Comparison of ENCODE assay signal across 18 cellular contexts in genomic region chr15:59153466-59153865, GRCh38. TPM values are rescaled to one million over a fixed set of nuclear protein-coding genes. Genes with fewer than 3 reads are reported as not detected.
DNase-seq lines count a peak whose midpoint lies in the region; ATAC-seq and TF ChIP-seq lines count a peak whose summit lies in the region.
"Had no signal": no experiment of that assay in that cellular context is flagged by ENCODE, and none has a peak within 500 bp of the region (broad histone marks: within the 10 kb centered on the region; RNA-seq: fewer than 3 reads in every experiment).

No MANE protein-coding gene starts in this region.

- H3K27ac ChIP-seq in C4-2B (peak overlapping the region; percentile 32), dorsolateral prefrontal cortex (peak overlapping the region in 47 of 59 donors; percentile 1 to 90 (median 56)), substantia nigra (ENCODE audit: low read depth, low read length, poor library complexity, severe bottlenecking) (peak overlapping the region; percentile 41)

- no peak for TF ChIP-seq CTCF in C4-2B (conservative IDR thresholded peaks at IDR 0.05)
- no peak for TF ChIP-seq CTCF in dorsolateral prefrontal cortex (IDR thresholded peaks at IDR 0.05 in 54 of 56, conservative IDR thresholded peaks at IDR 0.05 in 2 of 56; ENCODE audit: low read depth in 1 of 56, partially characterized antibody in 56 of 56)
- no peak for TF ChIP-seq CTCF in natural killer cell (IDR thresholded peaks at IDR 0.05)

- H3K4me3 Mint-ChIP-seq in T-helper 17 cell (no peak overlapping the region), natural killer cell (no peak overlapping the region)
- H3K4me3 Mint-ChIP-seq: CD4-positive, CD25-positive, alpha-beta regulatory T cell; CD8-positive, alpha-beta T cell; HFFc6 had no signal

- no peaks in the 10 kb centered on the region for H3K27me3 ChIP-seq in dorsolateral prefrontal cortex

- H3K27ac Mint-ChIP-seq in T-helper 17 cell, result peak overlapping the region; percentile 9
- no peak overlapping the region for H3K27ac Mint-ChIP-seq in natural killer cell
- H3K27ac Mint-ChIP-seq: CD8-positive, alpha-beta T cell; HFFc6 had no signal

- H3K4me3 ChIP-seq in dorsolateral prefrontal cortex, result no peak overlapping the region
- H3K4me3 ChIP-seq: HAP-1 had no signal

- ATAC-seq in T-helper 17 cell, result no peak
- ATAC-seq in natural killer cell, result no peak
- ATAC-seq: CD8-positive, alpha-beta T cell had no signal

- H3K4me1 Mint-ChIP-seq in T-helper 17 cell (no peaks in the 10 kb centered on the region), natural killer cell (no peaks in the 10 kb centered on the region)
- H3K4me1 Mint-ChIP-seq: CD4-positive, CD25-positive, alpha-beta regulatory T cell had no signal

- intact Hi-C loops in dorsolateral prefrontal cortex (cut with DNase I) (no loop called here), natural killer cell (cut with micrococcal nuclease) (no loop called here)

- H3K9me3 ChIP-seq in T-helper 17 cell (ENCODE audit: control insufficient read depth, low read length, poor library complexity, severe bottlenecking), result no peaks in the 10 kb centered on the region
- H3K9me3 ChIP-seq: Caco-2, HAP-1 had no signal

- DNase-seq in T-helper 17 cell (no peak), dorsolateral prefrontal cortex (no peak), substantia nigra (lab: John Stamatoyannopoulos, UW) (no peak), natural killer cell (no peak), 8988T (no peak)
- DNase-seq in activated naive CD4-positive, alpha-beta T cell treated with anti-CD3 and anti-CD28 coated beads, Interleukin-2, amount 50 U/mL, for 16 hours, result no peak
- DNase-seq: C1 segment of cervical spinal cord; Caco-2; CD4-positive, CD25-positive, alpha-beta regulatory T cell; CD8-positive, alpha-beta T cell; DMS153; DND-41; GOT3; HFFc6 had no signal

- no peaks in the 10 kb centered on the region for H3K9me3 Mint-ChIP-seq in natural killer cell
- H3K9me3 Mint-ChIP-seq: CD4-positive, CD25-positive, alpha-beta regulatory T cell; CD8-positive, alpha-beta T cell; HFFc6 had no signal

- H3K36me3 Mint-ChIP-seq in T-helper 17 cell (ENCODE audit: low read depth), result no peaks in the 10 kb centered on the region
- no peaks in the 10 kb centered on the region for H3K36me3 Mint-ChIP-seq in natural killer cell
- H3K36me3 Mint-ChIP-seq: CD4-positive, CD25-positive, alpha-beta regulatory T cell; CD8-positive, alpha-beta T cell had no signal

- H3K27me3 Mint-ChIP-seq in T-helper 17 cell (no peaks in the 10 kb centered on the region), natural killer cell (ENCODE audit: low read depth in 2 of 2) (no peaks in the 10 kb centered on the region)
- H3K27me3 Mint-ChIP-seq: CD4-positive, CD25-positive, alpha-beta regulatory T cell had no signal

RNA-seq across cellular contexts. Expression of gene CCNB2, which starts 48.5 kb away (rescaled TPM):
- under 1 TPM in 1 of 2 donors, not detected in 1; 0.73 TPM for total RNA-seq in T-helper 17 cell
- 1 to 10 TPM in 28 of 120 experiments, under 1 TPM in 78, not detected in 14; 0.18 to 2.1 (median 0.74) TPM for total RNA-seq in dorsolateral prefrontal cortex
- total RNA-seq in natural killer cell, result 1 to 10 TPM in 2 of 3 donors, under 1 TPM in 1; 0.47 to 1.4 (median 1.1) TPM

RNA-seq across cellular contexts. Expression of gene LDHAL6B, which starts 53.2 kb away (rescaled TPM):
- total RNA-seq in T-helper 17 cell, result not detected
- not detected for total RNA-seq in dorsolateral prefrontal cortex
- total RNA-seq in natural killer cell, result not detected
- total RNA-seq: A172; A673; Caco-2; CD4-positive, CD25-positive, alpha-beta regulatory T cell; CD8-positive, alpha-beta T cell; HFFc6 had no signal
